14 cellular contexts compared by ENCODE assay signal in the genomic region with DNA sequence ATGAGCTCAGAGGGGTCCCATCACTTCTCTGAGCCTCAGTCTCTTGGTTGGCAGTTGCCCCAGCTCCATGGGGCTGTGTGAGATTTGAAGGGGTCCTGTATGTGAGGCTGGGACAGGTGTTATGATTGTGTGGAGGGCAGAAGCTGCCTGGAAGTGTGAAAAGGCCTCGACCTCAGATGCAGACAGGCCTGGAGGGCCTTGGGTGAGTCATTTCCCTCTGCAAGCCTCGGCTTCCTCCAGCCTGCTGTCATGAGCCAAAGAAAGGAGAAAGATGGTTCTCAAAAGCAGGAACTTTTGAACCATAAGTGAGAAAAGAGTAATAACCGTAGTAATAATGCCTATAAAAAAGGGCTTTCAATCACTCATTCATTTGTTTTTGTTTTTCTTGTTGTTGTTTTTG. TPM values are rescaled to one million over a fixed set of nuclear protein-coding genes. Genes with fewer than 3 reads are reported as not detected.
DNase-seq lines count a peak whose midpoint lies in the region; ATAC-seq and TF ChIP-seq lines count a peak whose summit lies in the region.
"Had no signal": no experiment of that assay in that cellular context is flagged by ENCODE, and none has a peak within 500 bp of the region (broad histone marks: within the 10 kb centered on the region; RNA-seq: fewer than 3 reads in every experiment).

No MANE protein-coding gene starts in this region.

- peak; percentile 46 for DNase-seq in activated CD4-positive, alpha-beta memory T cell treated with anti-CD3 and anti-CD28 coated beads, Interleukin-2, amount 10 ng/mL, durations not matched to agents 7 days and 5 days
- DNase-seq in activated CD4-positive, alpha-beta memory T cell treated with anti-CD3 and anti-CD28 coated beads for 36 hours = no peak
- peak; percentile 25 to 69 for DNase-seq in PC-9
- DNase-seq in sigmoid colon = no peak
- DNase-seq in HT-29 (ENCODE audit: low spot score) = no peak
- DNase-seq in nucleus accumbens (lab: John Stamatoyannopoulos, UW) = no peak
- DNase-seq: activated T-cell treated with anti-CD3 and anti-CD28 coated beads, Interleukin-2, amount 50 U/mL, for 4 hours; cerebellar nuclear complex; lower lobe of right lung; NCI-H510A had no signal

- H3K4me1 Mint-ChIP-seq in activated CD4-positive, alpha-beta memory T cell treated with anti-CD3 and anti-CD28 coated beads, Interleukin-2, amount 10 ng/mL, durations not matched to agents 7 days and 5 days = peaks cover 12% of the 10 kb centered on the region
- H3K4me1 Mint-ChIP-seq in activated CD4-positive, alpha-beta memory T cell treated with anti-CD3 and anti-CD28 coated beads for 36 hours (ENCODE audit: low read depth) = no peaks in the 10 kb centered on the region
- peaks cover 35% of the 10 kb centered on the region for H3K4me1 Mint-ChIP-seq in dendritic cell treated with granulocyte-macrophage colony-stimulating factor and Interleukin-4, amounts not matched to agents 40 ng/mL and 50 ng/mL, for 4 days (ENCODE audit: low read depth)

- H3K9me3 Mint-ChIP-seq in activated CD4-positive, alpha-beta memory T cell treated with anti-CD3 and anti-CD28 coated beads, Interleukin-2, amount 10 ng/mL, durations not matched to agents 7 days and 5 days = no peaks in the 10 kb centered on the region
- H3K9me3 Mint-ChIP-seq in activated CD4-positive, alpha-beta memory T cell treated with anti-CD3 and anti-CD28 coated beads for 36 hours = no peaks in the 10 kb centered on the region
- no peaks in the 10 kb centered on the region for H3K9me3 Mint-ChIP-seq in dendritic cell treated with granulocyte-macrophage colony-stimulating factor and Interleukin-4, amounts not matched to agents 40 ng/mL and 50 ng/mL, for 4 days
- H3K9me3 Mint-ChIP-seq: activated T-cell treated with anti-CD3 and anti-CD28 coated beads, Interleukin-2, amount 50 U/mL, for 4 hours; T-helper 1 cell treated with Interleukin-12 subunit alpha and Interleukin-12 subunit beta and Interleukin-4 antibody, amounts not matched to agents 30 μg/mL and 1 μg/mL, for 36 hours had no signal

- H3K36me3 Mint-ChIP-seq in activated CD4-positive, alpha-beta memory T cell treated with anti-CD3 and anti-CD28 coated beads, Interleukin-2, amount 10 ng/mL, durations not matched to agents 7 days and 5 days (ENCODE audit: low read depth) = no peaks in the 10 kb centered on the region
- no peaks in the 10 kb centered on the region for H3K36me3 Mint-ChIP-seq in activated CD4-positive, alpha-beta memory T cell treated with anti-CD3 and anti-CD28 coated beads for 36 hours
- no peaks in the 10 kb centered on the region for H3K36me3 Mint-ChIP-seq in dendritic cell treated with granulocyte-macrophage colony-stimulating factor and Interleukin-4, amounts not matched to agents 40 ng/mL and 50 ng/mL, for 4 days (ENCODE audit: low read depth)

- H3K79me2 ChIP-seq in PC-9 (ENCODE audit: low read depth) = no peaks in the 10 kb centered on the region

- H3K36me3 ChIP-seq in PC-9 (ENCODE audit: low read depth) (no peaks in the 10 kb centered on the region), sigmoid colon (no peaks in the 10 kb centered on the region)
- H3K36me3 ChIP-seq: lower lobe of right lung had no signal

- H3K9me3 ChIP-seq in PC-9 (ENCODE audit: insufficient read depth, low read depth) (no peaks in the 10 kb centered on the region), sigmoid colon (no peaks in the 10 kb centered on the region)
- H3K9me3 ChIP-seq: lower lobe of right lung had no signal

- peaks cover 31% of the 10 kb centered on the region for H3F3A ChIP-seq in PC-9 (ENCODE audit: insufficient read depth, low read depth)

- H3K27me3 ChIP-seq in PC-9 (ENCODE audit: insufficient read depth, low read depth) (no peaks in the 10 kb centered on the region), sigmoid colon (no peaks in the 10 kb centered on the region)

- CTCF ChIA-PET in activated CD4-positive, alpha-beta memory T cell treated with anti-CD3 and anti-CD28 coated beads, Interleukin-2, amount 10 ng/mL, durations not matched to agents 7 days and 5 days (lab: Charles Lee) = interaction anchor here (1.1 to 1.8 kb wide), 2 partner anchors 41 to 51 kb away, joined by 6 to 7 read pairs; no protein-coding TSS in a partner anchor
- CTCF ChIA-PET in activated CD4-positive, alpha-beta memory T cell treated with anti-CD3 and anti-CD28 coated beads for 36 hours (lab: Charles Lee) = no interaction called here
- CTCF ChIA-PET in PC-9 (lab: Charles Lee) = interaction anchor here (1.4 kb wide), 1 partner anchor 41 kb away, joined by 4 read pairs; no protein-coding TSS in a partner anchor

- H3K4me3 Mint-ChIP-seq in activated CD4-positive, alpha-beta memory T cell treated with anti-CD3 and anti-CD28 coated beads, Interleukin-2, amount 10 ng/mL, durations not matched to agents 7 days and 5 days = no peak overlapping the region
- no peak overlapping the region for H3K4me3 Mint-ChIP-seq in activated CD4-positive, alpha-beta memory T cell treated with anti-CD3 and anti-CD28 coated beads for 36 hours
- H3K4me3 Mint-ChIP-seq in dendritic cell treated with granulocyte-macrophage colony-stimulating factor and Interleukin-4, amounts not matched to agents 40 ng/mL and 50 ng/mL, for 4 days = no peak overlapping the region
- H3K4me3 Mint-ChIP-seq: activated T-cell treated with anti-CD3 and anti-CD28 coated beads, Interleukin-2, amount 50 U/mL, for 4 hours; T-helper 1 cell treated with Interleukin-12 subunit alpha and Interleukin-12 subunit beta and Interleukin-4 antibody, amounts not matched to agents 30 μg/mL and 1 μg/mL, for 36 hours had no signal

- no peak for TF ChIP-seq CTCF in PC-9 (conservative IDR thresholded peaks at IDR 0.05)
- no peak for TF ChIP-seq CTCF in sigmoid colon (IDR thresholded peaks at IDR 0.05)

- no peak overlapping the region for H3K27ac Mint-ChIP-seq in activated CD4-positive, alpha-beta memory T cell treated with anti-CD3 and anti-CD28 coated beads, Interleukin-2, amount 10 ng/mL, durations not matched to agents 7 days and 5 days
- H3K27ac Mint-ChIP-seq in activated CD4-positive, alpha-beta memory T cell treated with anti-CD3 and anti-CD28 coated beads for 36 hours = no peak overlapping the region
- peak overlapping the region; percentile 2 for H3K27ac Mint-ChIP-seq in dendritic cell treated with granulocyte-macrophage colony-stimulating factor and Interleukin-4, amounts not matched to agents 40 ng/mL and 50 ng/mL, for 4 days
- H3K27ac Mint-ChIP-seq: T-helper 1 cell treated with Interleukin-12 subunit alpha and Interleukin-12 subunit beta and Interleukin-4 antibody, amounts not matched to agents 30 μg/mL and 1 μg/mL, for 36 hours had no signal

- H3K4me3 ChIP-seq in PC-9 (no peak overlapping the region), sigmoid colon (no peak overlapping the region)
- H3K4me3 ChIP-seq: lower lobe of right lung had no signal

- H3K9me2 ChIP-seq in PC-9 (ENCODE audit: insufficient read depth) = no peaks in the 10 kb centered on the region

- no peaks in the 10 kb centered on the region for H4K20me1 ChIP-seq in PC-9 (ENCODE audit: insufficient read depth)

- no peak for TF ChIP-seq EP300 in sigmoid colon (IDR thresholded peaks at IDR 0.05)

- POLR2A ChIA-PET in activated CD4-positive, alpha-beta memory T cell treated with anti-CD3 and anti-CD28 coated beads, Interleukin-2, amount 10 ng/mL, durations not matched to agents 7 days and 5 days (lab: Charles Lee) = no interaction called here
- POLR2A ChIA-PET in activated CD4-positive, alpha-beta memory T cell treated with anti-CD3 and anti-CD28 coated beads for 36 hours (lab: Charles Lee) = no interaction called here
- POLR2A ChIA-PET in PC-9 (lab: Charles Lee; ENCODE audit: unreplicated experiment) = no interaction called here

- BruUV-seq in PC-9 (replicated peaks; lab: Mats Ljungman, UMichigan) = no TSS peak

- H3K4me1 ChIP-seq in PC-9 (replicated peaks; ENCODE audit: insufficient read depth) = peaks cover 27% of the 10 kb centered on the region
- H3K4me1 ChIP-seq in sigmoid colon = peaks cover 0 to 21% (median 15%) of the 10 kb centered on the region in 4 donors
- H3K4me1 ChIP-seq: lower lobe of right lung had no signal

- intact Hi-C loops in activated CD4-positive, alpha-beta memory T cell treated with anti-CD3 and anti-CD28 coated beads for 36 hours (cut with micrococcal nuclease) = no loop called here
- intact Hi-C loops in PC-9 (cut with micrococcal nuclease; ENCODE audit: unreplicated experiment) (no loop called here), sigmoid colon (cut with DNase I) (no loop called here)
- intact Hi-C loops in dendritic cell treated with granulocyte-macrophage colony-stimulating factor and Interleukin-4, amounts not matched to agents 40 ng/mL and 50 ng/mL, for 4 days (cut with micrococcal nuclease) = no loop called here

- H2AFZ ChIP-seq in PC-9 = no peak overlapping the region

- H3K27me3 Mint-ChIP-seq in activated CD4-positive, alpha-beta memory T cell treated with anti-CD3 and anti-CD28 coated beads, Interleukin-2, amount 10 ng/mL, durations not matched to agents 7 days and 5 days = peaks cover 11% of the 10 kb centered on the region
- peaks cover 4% of the 10 kb centered on the region for H3K27me3 Mint-ChIP-seq in activated CD4-positive, alpha-beta memory T cell treated with anti-CD3 and anti-CD28 coated beads for 36 hours
- peaks cover 10% of the 10 kb centered on the region for H3K27me3 Mint-ChIP-seq in dendritic cell treated with granulocyte-macrophage colony-stimulating factor and Interleukin-4, amounts not matched to agents 40 ng/mL and 50 ng/mL, for 4 days

- no peak for ATAC-seq in GM18873 (IDR thresholded peaks at IDR 0.05; ENCODE audit: low FRiP score, unreplicated experiment)
- ATAC-seq: activated T-cell treated with anti-CD3 and anti-CD28 coated beads, Interleukin-2, amount 50 U/mL, for 4 hours had no signal

- H3K27ac ChIP-seq in PC-9 (peak overlapping the region; percentile 33), sigmoid colon (peak overlapping the region in 3 of 4 donors; percentile 26 to 78 (median 65))
- H3K27ac ChIP-seq: lower lobe of right lung had no signal

- peak overlapping the region; percentile 32 for H3K4me2 ChIP-seq in PC-9

- no peak for TF ChIP-seq POLR2A in sigmoid colon (IDR thresholded peaks at IDR 0.05)

- 56 to 66% methylated on average over 3 of the region's 3 CpGs for WGBS in sigmoid colon, 2 donors

RNA-seq across cellular contexts. Expression of a gene that starts 37.5 kb away (rescaled TPM):
- under 1 TPM; 0.28 to 0.38 TPM for total RNA-seq in activated CD4-positive, alpha-beta memory T cell treated with anti-CD3 and anti-CD28 coated beads, Interleukin-2, amount 10 ng/mL, durations not matched to agents 7 days and 5 days
- under 1 TPM in 1 of 2 experiments, not detected in 1; 0.27 TPM for total RNA-seq in activated CD4-positive, alpha-beta memory T cell treated with anti-CD3 and anti-CD28 coated beads for 36 hours
- total RNA-seq in PC-9 (2021) (2.2 and 3.6 TPM in 2 replicates), sigmoid colon (1 to 10 TPM; 1.1 to 2.6 (median 1.8) TPM)
- 1 to 10 TPM in 1 of 3 donors, under 1 TPM in 2; 0.60 to 2.9 (median 0.69) TPM for polyA plus RNA-seq in sigmoid colon
- 1.5 and 2.6 TPM in 2 replicates for total RNA-seq in HT-29 (2014; rRNA removed; shearing (Covaris generic))
- total RNA-seq: frontal cortex had no signal

Comparison
In these comparisons a context has a peak if more than half of its experiments do, and no peak if none do; other contexts are left out.
1. DNase-seq: peak in activated CD4-positive, alpha-beta memory T cell treated with anti-CD3 and anti-CD28 coated beads, Interleukin-2, amount 10 ng/mL, durations not matched to agents 7 days and 5 days (single experiment) and PC-9 (2 of 2); none in activated CD4-positive, alpha-beta memory T cell treated with anti-CD3 and anti-CD28 coated beads for 36 hours (single experiment), sigmoid colon (single experiment), HT-29 (single experiment) and nucleus accumbens (0 of 56).